16 cellular contexts compared by ENCODE assay signal in genomic region chr15:90465930-90466567, GRCh38.
DNase-seq lines count a peak whose midpoint lies in the region; ATAC-seq and TF ChIP-seq lines count a peak whose summit lies in the region.
"Had no signal": no experiment of that assay in that cellular context is flagged by ENCODE, and none has a peak within 500 bp of the region (broad histone marks: within the 10 kb centered on the region; RNA-seq: fewer than 3 reads in every experiment).

No MANE protein-coding gene starts in this region.

- ATAC-seq in psoas muscle (peak; percentile 21 to 64 (median 48)), HG03025 (IDR thresholded peaks at IDR 0.05; ENCODE audit: low FRiP score, unreplicated experiment) (no peak)
- ATAC-seq: body of pancreas had no signal

- intact Hi-C loops in activated T-helper 1 cell treated with anti-CD3 and anti-CD28 coated beads, Interleukin-12 subunit alpha, Interleukin-12 subunit beta, Interleukin-2, Interleukin-4 antibody, amounts not matched to agents 30 ng/mL and 10 ng/mL and 1 ng/mL, durations not matched to agents 14 hours and 24 hours and 36 hours (cut with micrococcal nuclease) = no loop called here
- intact Hi-C loops in esophagus muscularis mucosa (cut with DNase I) = no loop called here
- intact Hi-C loops in psoas muscle (cut with DNase I) = no loop called here

- DNase-seq in Daoy (ENCODE audit: low read depth) (peak; percentile 15), esophagus muscularis mucosa (ENCODE audit: extremely low spot score) (no peak), psoas muscle (no peak), HUDEP-2 (lab: John Stamatoyannopoulos, UW; ENCODE audit: unreplicated experiment in 76 of 76) (no peak), DMS53 treated with DMSO at 0.1 percent for 48 hours (lab: John Stamatoyannopoulos, UW; ENCODE audit: unreplicated experiment) (no peak)
- DNase-seq in activated T-helper 1 cell treated with anti-CD3 and anti-CD28 coated beads, Interleukin-12 subunit alpha, Interleukin-12 subunit beta, Interleukin-2, Interleukin-4 antibody, amounts not matched to agents 30 ng/mL and 10 ng/mL and 1 ng/mL, durations not matched to agents 14 hours and 24 hours and 36 hours (ENCODE audit: low spot score) = no peak
- DNase-seq in activated naive CD4-positive, alpha-beta T cell treated with Interleukin-2 at 50 U/mL for 16 hours = no peak
- DNase-seq: activated CD4-positive, alpha-beta T cell treated with anti-CD3 and anti-CD28 coated beads, Interleukin-2, amount 10 ng/mL, durations not matched to agents 7 days and 5 days; body of pancreas; hypothalamus; Kasumi-1; NCI-H524; pancreas had no signal

- H3K27ac Mint-ChIP-seq in activated T-helper 1 cell treated with anti-CD3 and anti-CD28 coated beads, Interleukin-12 subunit alpha, Interleukin-12 subunit beta, Interleukin-2, Interleukin-4 antibody, amounts not matched to agents 30 ng/mL and 10 ng/mL and 1 ng/mL, durations not matched to agents 14 hours and 24 hours and 36 hours = peak overlapping the region; percentile 49
- H3K27ac Mint-ChIP-seq: T-helper 1 cell treated with Interleukin-12 subunit alpha and Interleukin-12 subunit beta and Interleukin-4 antibody, amounts not matched to agents 30 μg/mL and 1 μg/mL, for 36 hours had no signal

- H3K36me3 ChIP-seq in esophagus muscularis mucosa (peaks cover 20 to 67% (median 45%) of the 10 kb centered on the region in 4 donors), psoas muscle (ENCODE audit: insufficient read depth in 1 of 2, low read depth in 1 of 2) (peaks cover 11 to 86% of the 10 kb centered on the region in 2 donors)

- no peak overlapping the region for H3K4me3 Mint-ChIP-seq in activated T-helper 1 cell treated with anti-CD3 and anti-CD28 coated beads, Interleukin-12 subunit alpha, Interleukin-12 subunit beta, Interleukin-2, Interleukin-4 antibody, amounts not matched to agents 30 ng/mL and 10 ng/mL and 1 ng/mL, durations not matched to agents 14 hours and 24 hours and 36 hours
- H3K4me3 Mint-ChIP-seq: activated CD4-positive, alpha-beta T cell treated with anti-CD3 and anti-CD28 coated beads, Interleukin-2, amount 10 ng/mL, durations not matched to agents 7 days and 5 days; T-helper 1 cell treated with Interleukin-12 subunit alpha and Interleukin-12 subunit beta and Interleukin-4 antibody, amounts not matched to agents 30 μg/mL and 1 μg/mL, for 36 hours had no signal

- H3K27me3 Mint-ChIP-seq in activated T-helper 1 cell treated with anti-CD3 and anti-CD28 coated beads, Interleukin-12 subunit alpha, Interleukin-12 subunit beta, Interleukin-2, Interleukin-4 antibody, amounts not matched to agents 30 ng/mL and 10 ng/mL and 1 ng/mL, durations not matched to agents 14 hours and 24 hours and 36 hours (ENCODE audit: insufficient read depth) = no peaks in the 10 kb centered on the region
- H3K27me3 Mint-ChIP-seq: activated CD4-positive, alpha-beta T cell treated with anti-CD3 and anti-CD28 coated beads, Interleukin-2, amount 10 ng/mL, durations not matched to agents 7 days and 5 days had no signal

- H3K27ac ChIP-seq in esophagus muscularis mucosa (replicated peaks in 1 of 4) (peak overlapping the region in 3 of 4 donors; percentile 25 to 78 (median 74)), psoas muscle (peak overlapping the region; percentile 86)
- H3K27ac ChIP-seq: BLaER1 had no signal

- TF ChIP-seq POLR2A in esophagus muscularis mucosa (IDR thresholded peaks at IDR 0.05; ENCODE audit: low read depth) = no peak

- no peak overlapping the region for H3K4me3 ChIP-seq in esophagus muscularis mucosa
- no peak overlapping the region for H3K4me3 ChIP-seq in psoas muscle
- H3K4me3 ChIP-seq: BLaER1, body of pancreas, pancreas had no signal

- no peak for TF ChIP-seq CTCF in esophagus muscularis mucosa (IDR thresholded peaks at IDR 0.05)
- no peak for TF ChIP-seq CTCF in psoas muscle (IDR thresholded peaks at IDR 0.05)

- H3K4me1 ChIP-seq in esophagus muscularis mucosa = peaks cover 37 to 50% (median 38%) of the 10 kb centered on the region in 4 donors
- peaks cover 43% of the 10 kb centered on the region for H3K4me1 ChIP-seq in psoas muscle

- 49% methylated on average over 3 of the region's 3 CpGs for WGBS in esophagus muscularis mucosa
- WGBS in psoas muscle, 3 donors = 41 to 67% (median 43%) methylated on average over 3 of the region's 3 CpGs

- H3K9me3 Mint-ChIP-seq in activated T-helper 1 cell treated with anti-CD3 and anti-CD28 coated beads, Interleukin-12 subunit alpha, Interleukin-12 subunit beta, Interleukin-2, Interleukin-4 antibody, amounts not matched to agents 30 ng/mL and 10 ng/mL and 1 ng/mL, durations not matched to agents 14 hours and 24 hours and 36 hours = no peaks in the 10 kb centered on the region
- H3K9me3 Mint-ChIP-seq: activated CD4-positive, alpha-beta T cell treated with anti-CD3 and anti-CD28 coated beads, Interleukin-2, amount 10 ng/mL, durations not matched to agents 7 days and 5 days; T-helper 1 cell treated with Interleukin-12 subunit alpha and Interleukin-12 subunit beta and Interleukin-4 antibody, amounts not matched to agents 30 μg/mL and 1 μg/mL, for 36 hours had no signal

- H3K27me3 ChIP-seq in esophagus muscularis mucosa (no peaks in the 10 kb centered on the region), psoas muscle (ENCODE audit: insufficient read depth in 3 of 3, low read length in 2 of 3) (no peaks in the 10 kb centered on the region)
- H3K27me3 ChIP-seq: BLaER1, body of pancreas, pancreas had no signal

- no peak for TF ChIP-seq EP300 in esophagus muscularis mucosa (IDR thresholded peaks at IDR 0.05)

- peaks cover 39% of the 10 kb centered on the region for H3K4me1 Mint-ChIP-seq in activated T-helper 1 cell treated with anti-CD3 and anti-CD28 coated beads, Interleukin-12 subunit alpha, Interleukin-12 subunit beta, Interleukin-2, Interleukin-4 antibody, amounts not matched to agents 30 ng/mL and 10 ng/mL and 1 ng/mL, durations not matched to agents 14 hours and 24 hours and 36 hours (ENCODE audit: low read depth)

- H3K36me3 Mint-ChIP-seq in activated T-helper 1 cell treated with anti-CD3 and anti-CD28 coated beads, Interleukin-12 subunit alpha, Interleukin-12 subunit beta, Interleukin-2, Interleukin-4 antibody, amounts not matched to agents 30 ng/mL and 10 ng/mL and 1 ng/mL, durations not matched to agents 14 hours and 24 hours and 36 hours (ENCODE audit: low read depth) = peaks cover 52% of the 10 kb centered on the region

- H3K9me3 ChIP-seq in esophagus muscularis mucosa (no peaks in the 10 kb centered on the region), psoas muscle (no peaks in the 10 kb centered on the region)
- H3K9me3 ChIP-seq: BLaER1, body of pancreas, pancreas had no signal
